9 cellular contexts compared by ENCODE assay signal in genomic region chr17:42286411-42287295, GRCh38. TPM values are rescaled to one million over a fixed set of nuclear protein-coding genes. Genes with fewer than 3 reads are reported as not detected.
A peak's percentile ranks its signal among the peaks of the same experiment; 100 is the strongest.
DNase-seq lines count a peak whose midpoint lies in the region; ATAC-seq and TF ChIP-seq lines count a peak whose summit lies in the region.
"Had no signal": no experiment of that assay in that cellular context is flagged by ENCODE, and none has a peak within 500 bp of the region (broad histone marks: within the 10 kb centered on the region; RNA-seq: fewer than 3 reads in every experiment).

No MANE protein-coding gene starts in this region.

- no peaks in the 10 kb centered on the region for H3K27me3 Mint-ChIP-seq in activated CD4-positive, alpha-beta memory T cell treated with anti-CD3 and anti-CD28 coated beads for 36 hours

- TF ChIP-seq CTCF in foreskin keratinocyte (conservative IDR thresholded peaks at IDR 0.05), result no peak
- no peak for TF ChIP-seq CTCF in sigmoid colon (IDR thresholded peaks at IDR 0.05)

- peak overlapping the region; percentile 61 to 85 (median 64) for H3K4me3 ChIP-seq in sigmoid colon

- TF ChIP-seq EP300 in sigmoid colon (IDR thresholded peaks at IDR 0.05), result no peak

- no peaks in the 10 kb centered on the region for H3K9me3 Mint-ChIP-seq in activated CD4-positive, alpha-beta memory T cell treated with anti-CD3 and anti-CD28 coated beads for 36 hours

- peak overlapping the region; percentile 82 for H3K4me3 Mint-ChIP-seq in activated CD4-positive, alpha-beta memory T cell treated with anti-CD3 and anti-CD28 coated beads for 36 hours

- DNase-seq in GF-D8 (lab: John Stamatoyannopoulos, UW) (peak; percentile 43), foreskin keratinocyte (peak in 1 of 2 donors; percentile 26), sigmoid colon (peak; percentile 78), NCI-H82 treated with DMSO at 0.1 percent for 48 hours (lab: John Stamatoyannopoulos, UW; ENCODE audit: unreplicated experiment) (no peak), SHP77 treated with DMSO at 0.1 percent for 48 hours (lab: John Stamatoyannopoulos, UW) (no peak), A172 (ENCODE audit: low spot score) (no peak)
- peak; percentile 43 for DNase-seq in activated CD4-positive, alpha-beta memory T cell treated with anti-CD3 and anti-CD28 coated beads for 36 hours

- intact Hi-C loops in activated CD4-positive, alpha-beta memory T cell treated with anti-CD3 and anti-CD28 coated beads for 36 hours (cut with micrococcal nuclease), result loop anchor here (1.0 to 10.0 kb wide), 6 partner anchors 9 to 388 kb away; partner anchors contain the start of genes KCNH4 and PLEKHH3
- intact Hi-C loops in sigmoid colon (cut with DNase I), result loop anchor here (5.0 kb wide), 2 partner anchors 64 to 94 kb away; partner anchors contain the start of gene GHDC

- POLR2A ChIA-PET in activated CD4-positive, alpha-beta memory T cell treated with anti-CD3 and anti-CD28 coated beads for 36 hours (lab: Charles Lee), result interaction anchor here (0.6 to 4.6 kb wide), 9 partner anchors 8 to 180 kb away, joined by 3 to 56 read pairs (median 18); partner anchors contain the start of genes DHX58, STAT3 and STAT5B

- H3K27ac ChIP-seq in foreskin keratinocyte (no peak overlapping the region), sigmoid colon (peak overlapping the region; percentile 92 to 97 (median 94))
- H3K27ac ChIP-seq: epithelial cell of prostate had no signal

- H3K27me3 ChIP-seq in foreskin keratinocyte, result peaks cover 39% of the 10 kb centered on the region
- H3K27me3 ChIP-seq in sigmoid colon, result no peaks in the 10 kb centered on the region

- H3K4me1 Mint-ChIP-seq in activated CD4-positive, alpha-beta memory T cell treated with anti-CD3 and anti-CD28 coated beads for 36 hours (ENCODE audit: low read depth), result peaks cover 61% of the 10 kb centered on the region

- WGBS in sigmoid colon, 2 donors, result 31 to 33% methylated on average over 5 of the region's 5 CpGs

- peak; percentile 10 for ATAC-seq in foreskin keratinocyte
- no peak for ATAC-seq in GM19023 (IDR thresholded peaks at IDR 0.05; ENCODE audit: unreplicated experiment)

- no peaks in the 10 kb centered on the region for H3K9me3 ChIP-seq in sigmoid colon

- TF ChIP-seq POLR2A in sigmoid colon (IDR thresholded peaks at IDR 0.05), result no peak

- H3K36me3 ChIP-seq in sigmoid colon, result no peaks in the 10 kb centered on the region

- H3K36me3 Mint-ChIP-seq in activated CD4-positive, alpha-beta memory T cell treated with anti-CD3 and anti-CD28 coated beads for 36 hours, result peaks cover 30% of the 10 kb centered on the region

- CTCF ChIA-PET in activated CD4-positive, alpha-beta memory T cell treated with anti-CD3 and anti-CD28 coated beads for 36 hours (lab: Charles Lee), result interaction anchor here (1.0 to 7.9 kb wide), 5 partner anchors 9 to 103 kb away, joined by 3 to 87 read pairs (median 6); no protein-coding TSS in a partner anchor

- H3K4me1 ChIP-seq in foreskin keratinocyte (no peaks in the 10 kb centered on the region), sigmoid colon (peaks cover 0 to 38% (median 35%) of the 10 kb centered on the region in 4 donors)

- peak overlapping the region; percentile 94 for H3K27ac Mint-ChIP-seq in activated CD4-positive, alpha-beta memory T cell treated with anti-CD3 and anti-CD28 coated beads for 36 hours

RNA-seq across cellular contexts. Expression of gene STAT5A, which starts 1.6 kb away (rescaled TPM):
- total RNA-seq in activated CD4-positive, alpha-beta memory T cell treated with anti-CD3 and anti-CD28 coated beads for 36 hours, result 100 to 1,000 TPM; 211 to 215 TPM
- total RNA-seq in foreskin keratinocyte (1.2 and 1.3 TPM in 2 replicates), sigmoid colon (10 to 100 TPM; 57.2 to 91.0 (median 80.8) TPM)
- polyA plus RNA-seq in foreskin keratinocyte (0.69 and 0.84 TPM in 2 replicates), sigmoid colon (10 to 100 TPM in 2 of 3 donors, 1 to 10 TPM in 1; 7.4 to 39.2 (median 13.2) TPM)
- total RNA-seq in A172 (2014; rRNA removed; shearing (Covaris generic)), result 5.0 and 5.5 TPM in 2 replicates

RNA-seq across cellular contexts. Expression of gene STAT5B, which starts 10.5 kb away (rescaled TPM):
- 100 to 1,000 TPM; 192 to 195 TPM for total RNA-seq in activated CD4-positive, alpha-beta memory T cell treated with anti-CD3 and anti-CD28 coated beads for 36 hours
- total RNA-seq in foreskin keratinocyte (13.4 and 15.0 TPM in 2 replicates), sigmoid colon (100 to 1,000 TPM in 1 of 4 donors, 10 to 100 TPM in 3; 93.5 to 117 (median 98.4) TPM)
- polyA plus RNA-seq in foreskin keratinocyte (4.9 and 6.1 TPM in 2 replicates), sigmoid colon (10 to 100 TPM; 11.3 to 37.5 (median 13.2) TPM)
- total RNA-seq in A172 (2014; rRNA removed; shearing (Covaris generic)), result 23.4 and 30.9 TPM in 2 replicates

Comparison
In these comparisons a context has a peak if more than half of its experiments do, and no peak if none do; other contexts are left out.
1. DNase-seq: peak in GF-D8 (single experiment), activated CD4-positive, alpha-beta memory T cell treated with anti-CD3 and anti-CD28 coated beads for 36 hours (single experiment) and sigmoid colon (single experiment); none in NCI-H82 treated with DMSO at 0.1 percent for 48 hours (single experiment), SHP77 treated with DMSO at 0.1 percent for 48 hours (single experiment) and A172 (single experiment).